Comparison of ENCODE assay signal across 21 cellular contexts in genomic region chr18:9871244-9871746, GRCh38. TPM values are rescaled to one million over a fixed set of nuclear protein-coding genes. Genes with fewer than 3 reads are reported as not detected.
DNase-seq lines count a peak whose midpoint lies in the region; ATAC-seq and TF ChIP-seq lines count a peak whose summit lies in the region.
"Had no signal": no experiment of that assay in that cellular context is flagged by ENCODE, and none has a peak within 500 bp of the region (broad histone marks: within the 10 kb centered on the region; RNA-seq: fewer than 3 reads in every experiment).

No MANE protein-coding gene starts in this region.

- H3K4me1 ChIP-seq in Caco-2 (peaks cover 41% of the 10 kb centered on the region), HCT116 (ENCODE audit: control insufficient read depth in 1 of 2, insufficient read depth in 2 of 2, low read length in 2 of 2) (peaks cover 34 to 74% of the 10 kb centered on the region in 2 experiments), adrenal gland (replicated peaks in 1 of 2) (peaks cover 29 to 39% of the 10 kb centered on the region in 2 donors)

- DNase-seq in Caco-2 (no peak), HCT116 (ENCODE audit: low read depth, low spot score) (no peak), adrenal gland (no peak), neural crest cell (ENCODE audit: low read depth, low spot score) (no peak), germinal center (ENCODE audit: low spot score) (no peak)
- no peak for DNase-seq in activated effector memory CD4-positive, alpha-beta T cell treated with Interleukin-2 at 50 U/mL for 16 hours
- DNase-seq: DMS 273 treated with DMSO at 0.1 percent for 48 hours, DND-41, KG1, MG63, NCI-H1092, NCI-H1436 treated with DMSO at 0.1 percent for 48 hours, NCI-H2029, NCI-H345, OCI-M1, SHP77, T-helper 1 cell had no signal

- H3K27me3 Mint-ChIP-seq in Caco-2 (ENCODE audit: insufficient read depth, unreplicated experiment): no peaks in the 10 kb centered on the region
- no peaks in the 10 kb centered on the region for H3K27me3 Mint-ChIP-seq in neural crest cell (ENCODE audit: low read depth)

- 41 to 48% (median 45%) methylated on average over 6 of the region's 6 CpGs for whole genome bisulfite sequencing in adrenal gland, 4 donors

- H4K20me1 ChIP-seq in HCT116 (ENCODE audit: insufficient read depth): no peaks in the 10 kb centered on the region

- no peak for TF ChIP-seq POLR2A in HCT116 (IDR thresholded peaks at IDR 0.05; ENCODE audit: borderline replicate concordance, extremely low read depth, insufficient read depth, insufficient read length)
- peak in 1 of 2 donors; percentile 29 for TF ChIP-seq POLR2A in adrenal gland (IDR thresholded peaks at IDR 0.05)

- POLR2A ChIA-PET in Caco-2 (lab: Charles Lee): no interaction called here
- POLR2A ChIA-PET in HCT116 (lab: Charles Lee): no interaction called here

- H3K9me3 Mint-ChIP-seq in Caco-2 (ENCODE audit: unreplicated experiment) (peaks cover 3% of the 10 kb centered on the region), neural crest cell (peaks cover 3% of the 10 kb centered on the region)

- H3K9me3 ChIP-seq in Caco-2 (peaks cover 2% of the 10 kb centered on the region; the same call in 1 of the 2 replicates), HCT116 (ENCODE audit: control insufficient read depth in 1 of 2, insufficient read depth in 1 of 2, low read depth in 1 of 2, low read length in 2 of 2) (peaks cover 3 to 4% of the 10 kb centered on the region in 2 experiments; a peak in 2 of 4 replicates), adrenal gland (replicated peaks in 1 of 3) (no peaks in the 10 kb centered on the region)
- H3K9me3 ChIP-seq: MG63 had no signal

- peak overlapping the region; percentile 29 for H2AFZ ChIP-seq in HCT116 (ENCODE audit: low read depth, low read length, poor library complexity, severe bottlenecking)

- H3K4me3 Mint-ChIP-seq in Caco-2 (ENCODE audit: unreplicated experiment) (no peak overlapping the region), neural crest cell (no peak overlapping the region)
- H3K4me3 Mint-ChIP-seq: CD14-positive monocyte had no signal

- H3K4me3 ChIP-seq in Caco-2 (ENCODE audit: low read depth, low read length): no peak overlapping the region
- H3K4me3 ChIP-seq in HCT116 (replicated peaks in 1 of 2; ENCODE audit: low read depth in 1 of 2, low read length in 2 of 2): no peak overlapping the region
- H3K4me3 ChIP-seq in adrenal gland: no peak overlapping the region
- H3K4me3 ChIP-seq: HAP-1, MG63 had no signal

- no peak for TF ChIP-seq CTCF in Caco-2 (IDR thresholded peaks at IDR 0.05; ENCODE audit: insufficient read depth in 1 of 2, low read depth in 1 of 2, low read length in 1 of 2, severe bottlenecking in 1 of 2, unreplicated experiment in 1 of 2)
- TF ChIP-seq CTCF in HCT116 (IDR thresholded peaks at IDR 0.05 in 2 of 3, conservative IDR thresholded peaks at IDR 0.05 in 1 of 3; ENCODE audit: borderline replicate concordance in 1 of 3, insufficient read depth in 1 of 3, low read depth in 2 of 3, low read length in 2 of 3): no peak
- TF ChIP-seq CTCF in adrenal gland (IDR thresholded peaks at IDR 0.05): no peak
- TF ChIP-seq CTCF in neural crest cell (conservative IDR thresholded peaks at IDR 0.05): no peak

- H3K27me3 ChIP-seq in Caco-2 (replicated peaks; ENCODE audit: control insufficient read depth, insufficient read depth, low read length): no peaks in the 10 kb centered on the region
- H3K27me3 ChIP-seq in HCT116 (ENCODE audit: insufficient read depth, low read length): no peaks in the 10 kb centered on the region
- no peaks in the 10 kb centered on the region for H3K27me3 ChIP-seq in adrenal gland
- H3K27me3 ChIP-seq: MG63 had no signal

- no peak for ATAC-seq in HCT116
- no peak for ATAC-seq in GM18868 (IDR thresholded peaks at IDR 0.05; ENCODE audit: unreplicated experiment)

- peaks cover 42% of the 10 kb centered on the region for H3K4me1 Mint-ChIP-seq in Caco-2 (ENCODE audit: low read depth, unreplicated experiment)
- H3K4me1 Mint-ChIP-seq in neural crest cell: peaks cover 32% of the 10 kb centered on the region

- no peaks in the 10 kb centered on the region for H3K79me2 ChIP-seq in HCT116 (ENCODE audit: insufficient read depth, low read length)

- peaks cover 2% of the 10 kb centered on the region for H3K36me3 Mint-ChIP-seq in Caco-2 (ENCODE audit: insufficient read depth, unreplicated experiment)
- H3K36me3 Mint-ChIP-seq in neural crest cell (ENCODE audit: low read depth): peaks cover 3% of the 10 kb centered on the region

- H3K36me3 ChIP-seq in Caco-2 (ENCODE audit: control insufficient read depth, insufficient read depth, low read length) (no peaks in the 10 kb centered on the region), HCT116 (ENCODE audit: control insufficient read depth in 1 of 2, insufficient read depth in 2 of 2, low read length in 2 of 2) (no peaks in the 10 kb centered on the region), adrenal gland (replicated peaks in 1 of 2) (no peaks in the 10 kb centered on the region)
- H3K36me3 ChIP-seq: HAP-1, MG63 had no signal

- no TSS peak for BruUV-seq in Caco-2 (replicated peaks; lab: Mats Ljungman, UMichigan)
- no TSS peak for BruUV-seq in HCT116 (replicated peaks; lab: Mats Ljungman, UMichigan)

- H3K27ac Mint-ChIP-seq in Caco-2 (ENCODE audit: unreplicated experiment) (peak overlapping the region; percentile 51), neural crest cell (ENCODE audit: unreplicated experiment) (peak overlapping the region; percentile 44)

- intact Hi-C loops in Caco-2 (cut with micrococcal nuclease; ENCODE audit: unreplicated experiment): no loop called here
- intact Hi-C loops in HCT116 (cut with micrococcal nuclease): no loop called here
- intact Hi-C loops in adrenal gland (cut with DNase I): loop anchor here in 1 of 2 donors (10.0 kb wide), 2 partner anchors 54 to 66 kb away; no protein-coding TSS in a partner anchor

- TF ChIP-seq RAD21 in HCT116 (IDR thresholded peaks at IDR 0.05; ENCODE audit: low read depth): no peak

- no peak overlapping the region for H3K27ac ChIP-seq in HCT116 (ENCODE audit: low read depth, low read length)
- H3K27ac ChIP-seq in adrenal gland: peak overlapping the region; percentile 28 to 87 (median 71)

- RAD21 ChIA-PET in HCT116 (lab: Charles Lee; ENCODE audit: low non-redundant PET in 1 of 2, low total read pairs in 2 of 2, uncharacterized antibody in 2 of 2, unreplicated experiment in 2 of 2): no interaction called here

- no peaks in the 10 kb centered on the region for H3K9me2 ChIP-seq in HCT116 (ENCODE audit: insufficient read depth)

- H3K9ac ChIP-seq in HCT116 (ENCODE audit: low read length): peak overlapping the region; percentile 48; the same call in 1 of the 2 replicates

- peak overlapping the region; percentile 61; the same call in 1 of the 2 replicates for H3K4me2 ChIP-seq in HCT116 (ENCODE audit: low read length)

- CTCF ChIA-PET in Caco-2 (lab: Charles Lee) (no interaction called here), HCT116 (lab: Charles Lee) (no interaction called here)

TF ChIP-seq in HCT116, 20 proteins besides CTCF, POLR2A, EP300 and RAD21:
- TF ChIP-seq FOSL1 (IDR thresholded peaks at IDR 0.05; ENCODE audit: low read depth): no peak
- TF ChIP-seq SRF (IDR thresholded peaks at IDR 0.05; ENCODE audit: low read depth): no peak
- TF ChIP-seq EZH2phosphoT487 (IDR thresholded peaks at IDR 0.05; ENCODE audit: borderline replicate concordance): no peak
- no peak for TF ChIP-seq EZH2 (IDR thresholded peaks at IDR 0.05)
- no peak for TF ChIP-seq JUND (IDR thresholded peaks at IDR 0.05)
- TF ChIP-seq MAX (IDR thresholded peaks at IDR 0.05): no peak

RNA-seq across cellular contexts. Expression of gene TXNDC2, which starts 14.5 kb away (rescaled TPM):
- total RNA-seq in Caco-2 (2022) (not detected in 2 replicates), HCT116 (2021; ENCODE audit: unreplicated experiment) (0.12 TPM), adrenal gland (under 1 TPM in 5 of 8 donors, not detected in 3; 0.08 to 0.43 (median 0.25) TPM), neural crest cell (not detected in 2 replicates)
- polyA plus RNA-seq in HCT116 (2012): 0.03 and 0.05 TPM in 2 replicates
- under 1 TPM in 1 of 3 donors, not detected in 2; 0.22 TPM for polyA plus RNA-seq in adrenal gland
- total RNA-seq: G401 had no signal

RNA-seq across cellular contexts. Expression of gene VAPA, which starts 42.5 kb away (rescaled TPM):
- total RNA-seq in Caco-2 (2022) (205 and 222 TPM in 2 replicates), HCT116 (2021; ENCODE audit: unreplicated experiment) (295 TPM), adrenal gland (100 to 1,000 TPM; 324 to 894 (median 436) TPM), neural crest cell (125 and 126 TPM in 2 replicates)
- polyA plus RNA-seq in HCT116 (2012): 170 and 206 TPM in 2 replicates
- polyA plus RNA-seq in adrenal gland: 100 to 1,000 TPM in 2 of 3 donors, 10 to 100 TPM in 1; 71.3 to 900 (median 120) TPM
